ENCODE assay signal across 8 cellular contexts in genomic region chr6:27890351-27891299, GRCh38. TPM values are rescaled to one million over a fixed set of nuclear protein-coding genes. Genes with fewer than 3 reads are reported as not detected.
DNase-seq lines count a peak whose midpoint lies in the region; ATAC-seq lines count a peak whose summit lies in the region.

No MANE protein-coding gene starts in this region.

- H3K4me1 ChIP-seq in mononuclear cell (ENCODE audit: insufficient read depth, low read length) = peaks cover 56% of the 10 kb centered on the region

- ATAC-seq in HG02763 (IDR thresholded peaks at IDR 0.05; ENCODE audit: unreplicated experiment) = peak; percentile 43

- DNase-seq in NCI-H446 treated with DMSO at 0.1 percent for 48 hours (lab: John Stamatoyannopoulos, UW) = peak; percentile 1
- no peak for DNase-seq in NCI-H446 (lab: John Stamatoyannopoulos, UW)
- peak; percentile 59 for DNase-seq in NCI-H2029 treated with DMSO at 0.1 percent for 48 hours (lab: John Stamatoyannopoulos, UW)
- peak; percentile 72 to 79 for DNase-seq in activated CD4-positive, alpha-beta T cell treated with anti-CD3 and anti-CD28 coated beads, Interleukin-2, amount 50 U/mL, for 48 hours
- peak; percentile 49 for DNase-seq in effector CD8-positive, alpha-beta T cell (lab: John Stamatoyannopoulos, UW)
- DNase-seq in superior temporal gyrus (ENCODE audit: extremely low spot score) = peak; percentile 51

- H3K9me3 ChIP-seq in mononuclear cell (ENCODE audit: low read depth, low read length) = no peaks in the 10 kb centered on the region

- H3K4me3 ChIP-seq in mononuclear cell (ENCODE audit: low read length) = peak overlapping the region; percentile 19

- H3K27me3 ChIP-seq in mononuclear cell (ENCODE audit: insufficient read depth, low read length) = no peaks in the 10 kb centered on the region

RNA-seq across cellular contexts. Expression of gene OR2B2, which starts 21.6 kb away (rescaled TPM):
- not detected for total RNA-seq in mononuclear cell

Comparison
In these comparisons a context has a peak if more than half of its experiments do, and no peak if none do; other contexts are left out.
1. DNase-seq: peak in NCI-H446 treated with DMSO at 0.1 percent for 48 hours (single experiment), NCI-H2029 treated with DMSO at 0.1 percent for 48 hours (single experiment), activated CD4-positive, alpha-beta T cell treated with anti-CD3 and anti-CD28 coated beads, Interleukin-2, amount 50 U/mL, for 48 hours (2 of 2), effector CD8-positive, alpha-beta T cell (single experiment) and superior temporal gyrus (single experiment); none in NCI-H446 (0 of 2).